7 cellular contexts compared by ENCODE assay signal in the genomic region with DNA sequence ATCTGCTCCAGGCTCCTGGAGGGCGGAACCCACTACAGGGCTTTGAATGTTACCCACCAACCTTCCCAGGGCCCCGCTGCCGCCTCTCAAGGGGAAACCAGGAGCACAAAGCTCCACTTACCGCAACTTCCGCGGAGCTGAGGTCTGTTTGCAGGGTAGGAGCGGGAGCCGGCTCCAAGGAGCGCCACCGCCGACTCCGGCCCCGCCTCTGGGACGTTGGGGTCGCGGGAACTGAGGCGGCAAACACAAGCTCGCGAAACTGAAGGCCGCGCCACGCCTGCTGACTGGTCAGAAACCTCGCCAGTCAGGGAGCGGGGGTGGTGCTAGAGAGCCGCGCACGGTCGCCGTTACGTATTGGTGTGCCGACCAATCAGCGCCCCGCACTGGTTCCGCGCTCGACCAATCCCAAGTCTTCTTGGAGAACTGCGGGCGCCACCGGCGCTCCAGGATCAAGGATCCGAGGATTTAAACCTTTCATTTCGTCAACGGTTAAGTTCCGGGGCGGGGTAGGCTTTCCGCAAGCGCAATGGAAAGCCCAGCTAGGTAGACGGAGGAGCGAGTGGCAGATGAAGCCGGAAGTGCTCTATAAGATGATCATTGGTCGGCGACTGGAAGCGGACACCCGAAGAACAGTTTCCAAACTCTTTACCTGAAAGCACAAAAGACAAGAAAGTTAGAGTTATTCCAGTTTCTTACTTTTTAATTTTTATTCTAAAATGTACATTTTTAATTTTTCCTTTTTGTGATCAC.
A peak's percentile ranks its signal among the peaks of the same experiment; 100 is the strongest.
DNase-seq lines count a peak whose midpoint lies in the region; ATAC-seq and TF ChIP-seq lines count a peak whose summit lies in the region.

Gene STIL, minus strand, starts transcription at position 233 of the 750 bp plus-strand sequence. CDS start 3,828 bp downstream, outside the sequence.

- H3K27me3 ChIP-seq in rectal smooth muscle tissue (ENCODE audit: control insufficient read depth, insufficient read depth, low read length): no peaks in the 10 kb centered on the region

- peak within 1 kb of the TSS; percentile 75 for H3K4me3 ChIP-seq in rectal smooth muscle tissue (ENCODE audit: low read length)

- DNase-seq in NCI-H2029 (lab: John Stamatoyannopoulos, UW) (peak; percentile 100), T-helper 22 cell (ENCODE audit: low read depth) (peak; percentile 94), astrocyte of the hippocampus (ENCODE audit: low read depth, low spot score) (peak; percentile 100), hepatic stellate cell (ENCODE audit: low spot score) (peak; percentile 98)

- no peaks in the 10 kb centered on the region for H3K36me3 ChIP-seq in rectal smooth muscle tissue (ENCODE audit: control insufficient read depth, insufficient read depth, low read length)

- no peak within 1 kb of the TSS for H3K9ac ChIP-seq in rectal smooth muscle tissue (ENCODE audit: low read length)

- ATAC-seq in GM18505 (IDR thresholded peaks at IDR 0.05; ENCODE audit: unreplicated experiment) (peak; percentile 96), HG02973 (IDR thresholded peaks at IDR 0.05; ENCODE audit: unreplicated experiment) (peak; percentile 94)

- H3K4me1 ChIP-seq in rectal smooth muscle tissue (ENCODE audit: control insufficient read depth, insufficient read depth, low read length): peaks cover 3% of the 10 kb centered on the region

- peak within 1 kb of the TSS; percentile 48 for H3K27ac ChIP-seq in rectal smooth muscle tissue (ENCODE audit: low read depth, low read length)

- TF ChIP-seq POLR2A in GM18505 (IDR thresholded peaks at IDR 0.05; ENCODE audit: borderline replicate concordance, extremely low read depth, insufficient read depth, insufficient read length): peak; percentile 79

Comparison
In these comparisons a context has a peak if more than half of its experiments do, and no peak if none do; other contexts are left out.
1. Peak in every context shown above with its lines: DNase-seq, ATAC-seq, H3K4me3 ChIP-seq and H3K27ac ChIP-seq.